ENCODE assay signal across 19 cellular contexts in the genomic region with DNA sequence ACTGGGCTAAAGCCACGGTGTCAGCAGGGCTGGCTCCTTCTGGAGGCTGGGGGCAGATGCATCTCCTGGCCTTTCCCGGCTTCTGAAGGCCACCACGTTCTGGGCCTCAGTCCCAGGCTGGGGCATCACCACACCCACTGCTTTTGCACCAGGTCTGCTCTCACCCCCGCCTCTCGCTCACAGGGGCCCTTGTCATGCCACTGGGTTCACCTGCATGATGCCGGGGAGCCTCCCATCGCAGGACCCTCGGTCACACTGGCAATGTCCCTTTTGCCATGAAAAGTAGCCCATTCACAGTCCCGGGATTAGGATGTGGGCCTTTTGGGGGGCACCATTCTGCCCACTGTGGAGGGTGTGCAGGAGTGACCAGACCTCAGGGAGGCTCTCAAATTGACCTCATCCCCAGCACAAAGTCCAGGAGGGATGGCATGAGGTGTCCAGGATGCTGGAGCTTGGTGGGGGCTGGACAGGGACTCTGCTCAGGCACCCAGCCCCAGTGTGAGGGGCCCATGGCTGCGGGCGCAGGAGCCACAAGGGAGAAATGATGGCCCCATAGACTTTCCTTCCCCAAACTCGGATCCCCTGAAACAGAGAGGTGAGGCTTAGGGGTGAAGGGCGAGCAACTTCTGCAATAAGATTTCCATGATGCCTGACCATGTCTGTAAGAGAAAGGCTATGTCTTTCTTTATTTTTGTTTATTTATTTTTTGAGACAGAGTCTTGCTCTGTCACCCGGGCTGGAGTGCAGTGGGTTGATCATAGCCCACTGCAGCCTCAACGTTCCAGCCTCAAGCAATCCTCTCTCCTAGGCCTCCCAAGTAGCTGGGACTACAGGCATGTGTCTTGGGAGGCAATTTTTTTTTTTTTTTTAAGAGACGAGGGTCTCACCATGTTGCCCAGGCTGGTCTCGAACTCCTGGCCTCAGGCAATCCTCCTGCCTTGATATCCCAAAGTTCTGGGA.
DNase-seq lines count a peak whose midpoint lies in the region; ATAC-seq, FAIRE-seq and TF ChIP-seq lines count a peak whose summit lies in the region.
"Had no signal": no experiment of that assay in that cellular context is flagged by ENCODE, and none has a peak within 500 bp of the region (broad histone marks: within the 10 kb centered on the region; RNA-seq: fewer than 3 reads in every experiment).

No MANE protein-coding gene starts in this region.

- no peak for ATAC-seq in activated CD8-positive, alpha-beta memory T cell treated with anti-CD3 and anti-CD28 coated beads, Interleukin-2, amount 10 ng/mL, durations not matched to agents 7 days and 5 days
- no peak for ATAC-seq in psoas muscle
- ATAC-seq: foreskin keratinocyte; HepG2; stimulated activated naive B cell treated with anti-CD40 and anti-IgM and Interleukin-4, amounts not matched to agents 10 μg/mL and 1 μg/mL and 100 μg/mL, for 72 hours had no signal

- DNase-seq in activated CD8-positive, alpha-beta memory T cell treated with anti-CD3 and anti-CD28 coated beads, Interleukin-2, amount 50 U/mL, for 48 hours: peak; percentile 51
- DNase-seq in activated CD8-positive, alpha-beta memory T cell treated with anti-CD3 and anti-CD28 coated beads, Interleukin-2, amount 10 ng/mL, durations not matched to agents 7 days and 5 days: no peak
- peak; percentile 56 for DNase-seq in GM13976 (ENCODE audit: low spot score)
- peak; percentile 99 for DNase-seq in chondrocyte (ENCODE audit: low spot score)
- DNase-seq in psoas muscle: peak; percentile 14 to 58
- DNase-seq in GM12892 (ENCODE audit: insufficient read length): no peak
- DNase-seq in dedifferentiated amniotic fluid mesenchymal stem cell (ENCODE audit: extremely low spot score): no peak
- DNase-seq in CD1c-positive myeloid dendritic cell (ENCODE audit: extremely low spot score): no peak
- DNase-seq: activated naive CD4-positive, alpha-beta T cell treated with anti-CD3 and anti-CD28 coated beads, Interleukin-2, amount 10 ng/mL, durations not matched to agents 7 days and 5 days; colonic mucosa; DMS79 treated with DMSO at 0.1 percent for 48 hours; foreskin keratinocyte; NCI-H146; NCI-H345; stimulated activated naive B cell treated with anti-CD40 and anti-IgM and Interleukin-4, amounts not matched to agents 10 μg/mL and 1 μg/mL and 100 μg/mL, for 72 hours; transverse colon had no signal

- in situ Hi-C loops in GM13976 (cut with MboI; ENCODE audit: low sequenced_read_pairs, unreplicated experiment): no loop called here

- H3K4me3 Mint-ChIP-seq in activated CD8-positive, alpha-beta memory T cell treated with anti-CD3 and anti-CD28 coated beads, Interleukin-2, amount 10 ng/mL, durations not matched to agents 7 days and 5 days: no peak overlapping the region
- H3K4me3 Mint-ChIP-seq in chondrocyte (ENCODE audit: unreplicated experiment): no peak overlapping the region
- H3K4me3 Mint-ChIP-seq: activated naive CD4-positive, alpha-beta T cell treated with anti-CD3 and anti-CD28 coated beads, Interleukin-2, amount 10 ng/mL, durations not matched to agents 7 days and 5 days; stimulated activated naive B cell treated with anti-CD40 and anti-IgM and Interleukin-4, amounts not matched to agents 10 μg/mL and 1 μg/mL and 100 μg/mL, for 72 hours had no signal

- H3K27me3 Mint-ChIP-seq in activated CD8-positive, alpha-beta memory T cell treated with anti-CD3 and anti-CD28 coated beads, Interleukin-2, amount 10 ng/mL, durations not matched to agents 7 days and 5 days: peaks cover 4% of the 10 kb centered on the region
- H3K27me3 Mint-ChIP-seq in chondrocyte (ENCODE audit: low read depth): no peaks in the 10 kb centered on the region

- WGBS in psoas muscle, 3 donors: 59 to 68% (median 61%) methylated on average over 17 of the region's 17 CpGs

- H3K4me3 ChIP-seq in psoas muscle: no peak overlapping the region
- H3K4me3 ChIP-seq: colonic mucosa, prostate gland, transverse colon had no signal

- H3K36me3 Mint-ChIP-seq in activated CD8-positive, alpha-beta memory T cell treated with anti-CD3 and anti-CD28 coated beads, Interleukin-2, amount 10 ng/mL, durations not matched to agents 7 days and 5 days: no peaks in the 10 kb centered on the region
- peaks cover 5% of the 10 kb centered on the region for H3K36me3 Mint-ChIP-seq in chondrocyte (ENCODE audit: low read depth)
- H3K36me3 Mint-ChIP-seq: activated naive CD4-positive, alpha-beta T cell treated with anti-CD3 and anti-CD28 coated beads, Interleukin-2, amount 10 ng/mL, durations not matched to agents 7 days and 5 days; CD8-positive, alpha-beta memory T cell; stimulated activated naive B cell treated with anti-CD40 and anti-IgM and Interleukin-4, amounts not matched to agents 10 μg/mL and 1 μg/mL and 100 μg/mL, for 72 hours had no signal

- TF ChIP-seq CTCF in GM13976 (IDR thresholded peaks at IDR 0.05; ENCODE audit: borderline replicate concordance, control extremely low read depth, extremely low read depth, insufficient read depth, missing control alignments) (no peak), chondrocyte (IDR thresholded peaks at IDR 0.05) (no peak), psoas muscle (IDR thresholded peaks at IDR 0.05) (no peak)

- H3K9me3 ChIP-seq in psoas muscle: no peaks in the 10 kb centered on the region
- H3K9me3 ChIP-seq: colonic mucosa, prostate gland had no signal

- CTCF ChIA-PET in activated CD8-positive, alpha-beta memory T cell treated with anti-CD3 and anti-CD28 coated beads, Interleukin-2, amount 10 ng/mL, durations not matched to agents 7 days and 5 days (lab: Charles Lee): interaction anchor here (0.7 to 6.0 kb wide), 2 partner anchors 11 to 1872 kb away, joined by 3 to 147 read pairs; no protein-coding TSS in a partner anchor

- H3K36me3 ChIP-seq in psoas muscle (ENCODE audit: insufficient read depth in 1 of 2, low read depth in 1 of 2): no peaks in the 10 kb centered on the region
- H3K36me3 ChIP-seq: colonic mucosa, prostate gland, transverse colon had no signal

- intact Hi-C loops in psoas muscle (cut with DNase I): loop anchor here in 1 of 2 donors (5.0 kb wide), 1 partner anchor 35 kb away; no protein-coding TSS in a partner anchor

- H3K4me1 Mint-ChIP-seq in activated CD8-positive, alpha-beta memory T cell treated with anti-CD3 and anti-CD28 coated beads, Interleukin-2, amount 10 ng/mL, durations not matched to agents 7 days and 5 days: peaks cover 5% of the 10 kb centered on the region
- H3K4me1 Mint-ChIP-seq in chondrocyte (ENCODE audit: low read depth): no peaks in the 10 kb centered on the region

- H3K27ac ChIP-seq in psoas muscle: no peak overlapping the region
- H3K27ac ChIP-seq: colonic mucosa, foreskin keratinocyte, prostate gland, transverse colon had no signal

- TF ChIP-seq POLR2A in GM12892 (IDR thresholded peaks at IDR 0.05; ENCODE audit: low read depth, low read length): no peak

- H3K27ac Mint-ChIP-seq in activated CD8-positive, alpha-beta memory T cell treated with anti-CD3 and anti-CD28 coated beads, Interleukin-2, amount 10 ng/mL, durations not matched to agents 7 days and 5 days: no peak overlapping the region
- H3K27ac Mint-ChIP-seq in chondrocyte (ENCODE audit: unreplicated experiment): no peak overlapping the region
- H3K27ac Mint-ChIP-seq: activated naive CD4-positive, alpha-beta T cell treated with anti-CD3 and anti-CD28 coated beads, Interleukin-2, amount 10 ng/mL, durations not matched to agents 7 days and 5 days; CD8-positive, alpha-beta memory T cell; stimulated activated naive B cell treated with anti-CD40 and anti-IgM and Interleukin-4, amounts not matched to agents 10 μg/mL and 1 μg/mL and 100 μg/mL, for 72 hours had no signal

- no peaks in the 10 kb centered on the region for H3K27me3 ChIP-seq in psoas muscle (ENCODE audit: insufficient read depth in 3 of 3, low read length in 2 of 3)
- H3K27me3 ChIP-seq: colonic mucosa, foreskin keratinocyte, transverse colon had no signal

- H3K9me3 Mint-ChIP-seq in activated CD8-positive, alpha-beta memory T cell treated with anti-CD3 and anti-CD28 coated beads, Interleukin-2, amount 10 ng/mL, durations not matched to agents 7 days and 5 days (ENCODE audit: low read depth): no peaks in the 10 kb centered on the region
- peaks cover 33% of the 10 kb centered on the region for H3K9me3 Mint-ChIP-seq in chondrocyte (ENCODE audit: low read depth)
- H3K9me3 Mint-ChIP-seq: activated naive CD4-positive, alpha-beta T cell treated with anti-CD3 and anti-CD28 coated beads, Interleukin-2, amount 10 ng/mL, durations not matched to agents 7 days and 5 days; CD8-positive, alpha-beta memory T cell; stimulated activated naive B cell treated with anti-CD40 and anti-IgM and Interleukin-4, amounts not matched to agents 10 μg/mL and 1 μg/mL and 100 μg/mL, for 72 hours had no signal

- FAIRE-seq in GM12892 (lab: Jason Lieb, UNC): no peak
- FAIRE-seq: HepG2 had no signal

- no peaks in the 10 kb centered on the region for H3K4me1 ChIP-seq in psoas muscle
- H3K4me1 ChIP-seq: colonic mucosa, foreskin keratinocyte, prostate gland had no signal

Comparison
In these comparisons a context has a peak if more than half of its experiments do, and no peak if none do; other contexts are left out.
1. DNase-seq: peak in activated CD8-positive, alpha-beta memory T cell treated with anti-CD3 and anti-CD28 coated beads, Interleukin-2, amount 50 U/mL, for 48 hours (single experiment), GM13976 (single experiment), chondrocyte (single experiment) and psoas muscle (2 of 2); none in activated CD8-positive, alpha-beta memory T cell treated with anti-CD3 and anti-CD28 coated beads, Interleukin-2, amount 10 ng/mL, durations not matched to agents 7 days and 5 days (single experiment), GM12892 (single experiment), dedifferentiated amniotic fluid mesenchymal stem cell (single experiment) and CD1c-positive myeloid dendritic cell (single experiment).